Comparison of ENCODE assay signal across 8 cellular contexts in genomic region chr1:226100436-226101347, GRCh38. TPM values are rescaled to one million over a fixed set of nuclear protein-coding genes. Genes with fewer than 3 reads are reported as not detected.
DNase-seq lines count a peak whose midpoint lies in the region; ATAC-seq and TF ChIP-seq lines count a peak whose summit lies in the region.

No MANE protein-coding gene starts in this region.

- peak overlapping the region; percentile 74 for H2AFZ ChIP-seq in SU-DHL-6 (ENCODE audit: low read depth, low read length, severe bottlenecking)

- H3K79me2 ChIP-seq in SU-DHL-6 (ENCODE audit: insufficient read depth, low read length), result no peaks in the 10 kb centered on the region

- ATAC-seq in GM18498 (IDR thresholded peaks at IDR 0.05; ENCODE audit: unreplicated experiment), result peak; percentile 53
- no peak for ATAC-seq in HG03175 (IDR thresholded peaks at IDR 0.05; ENCODE audit: unreplicated experiment)
- no peak for ATAC-seq in GM21515 (IDR thresholded peaks at IDR 0.05; ENCODE audit: unreplicated experiment)

- H3K27me3 ChIP-seq in SU-DHL-6 (ENCODE audit: low read length) (no peaks in the 10 kb centered on the region), liver (ENCODE audit: control insufficient read depth in 4 of 4, insufficient read depth in 4 of 4, low read length in 3 of 4) (no peaks in the 10 kb centered on the region)

- no peak for TF ChIP-seq RAD21 in liver (IDR thresholded peaks at IDR 0.05)

- WGBS in liver, result 14% methylated on average over 32 of the region's 32 CpGs

- no peak for TF ChIP-seq CTCF in SU-DHL-6 (IDR thresholded peaks at IDR 0.05; ENCODE audit: insufficient read depth, low read length, poor library complexity, severe bottlenecking)
- peak; percentile 10 for TF ChIP-seq CTCF in liver (IDR thresholded peaks at IDR 0.05; ENCODE audit: low read depth, low read length, missing input control)

- H3K4me3 ChIP-seq in SU-DHL-6 (ENCODE audit: insufficient read depth, low read length, poor library complexity, severe bottlenecking) (peak overlapping the region; percentile 43), liver (ENCODE audit: low read depth in 1 of 3, low read length in 3 of 3) (peak overlapping the region; percentile 44 to 54 (median 53))

- no peaks in the 10 kb centered on the region for H3K36me3 ChIP-seq in SU-DHL-6 (ENCODE audit: low read length)
- no peaks in the 10 kb centered on the region for H3K36me3 ChIP-seq in liver (ENCODE audit: control insufficient read depth in 4 of 4, insufficient read depth in 3 of 4, low read depth in 1 of 4, low read length in 3 of 4)

- DNase-seq in ACHN, result peak; percentile 37
- DNase-seq in cerebellum (ENCODE audit: low spot score), result peak; percentile 58
- peak; percentile 9 to 48 (median 22) for DNase-seq in stimulated activated naive CD4-positive, alpha-beta T cell (lab: John Stamatoyannopoulos, UW)

- H3K9me2 ChIP-seq in SU-DHL-6 (replicated peaks; ENCODE audit: insufficient read depth, low read length), result no peaks in the 10 kb centered on the region

- H3K9ac ChIP-seq in SU-DHL-6 (ENCODE audit: low read length) (peak overlapping the region; percentile 20; the same call in 1 of the 2 replicates), liver (ENCODE audit: low read depth in 1 of 2, low read length in 2 of 2) (peak overlapping the region; percentile 43 to 56)

- in situ Hi-C loops in ACHN (cut with HindIII; ENCODE audit: low pct_ligation_motif_present, low pct_unique_long_range_greater_than_20kb, low sequenced_read_pairs), result no loop called here

- no peaks in the 10 kb centered on the region for H3K9me3 ChIP-seq in SU-DHL-6 (ENCODE audit: insufficient read depth, low read length)
- H3K9me3 ChIP-seq in liver (ENCODE audit: control insufficient read depth in 4 of 4, low read length in 3 of 4), result no peaks in the 10 kb centered on the region

- H3K4me1 ChIP-seq in liver (ENCODE audit: control insufficient read depth in 4 of 4, insufficient read depth in 4 of 4, low read length in 3 of 4), result peaks cover 0 to 11% (median 5%) of the 10 kb centered on the region in 4 donors

- no peaks in the 10 kb centered on the region for H4K20me1 ChIP-seq in SU-DHL-6 (ENCODE audit: low read depth, low read length)

- H3K27ac ChIP-seq in SU-DHL-6 (ENCODE audit: low read depth, low read length), result no peak overlapping the region
- H3K27ac ChIP-seq in liver (ENCODE audit: low read depth in 1 of 2, low read length in 2 of 2), result no peak overlapping the region

- peak overlapping the region; percentile 61 for H3K4me2 ChIP-seq in SU-DHL-6 (ENCODE audit: low read depth, low read length, poor library complexity, severe bottlenecking)

- H3F3A ChIP-seq in SU-DHL-6 (ENCODE audit: insufficient read depth), result no peaks in the 10 kb centered on the region

TF ChIP-seq in liver, 16 proteins besides CTCF, POLR2A, EP300 and RAD21:
- TF ChIP-seq FOXA1 (IDR thresholded peaks at IDR 0.05) (no peak), SP1 (IDR thresholded peaks at IDR 0.05) (no peak), HNF4A (conservative IDR thresholded peaks at IDR 0.05) (no peak), RXRA (IDR thresholded peaks at IDR 0.05) (no peak), YY1 (IDR thresholded peaks at IDR 0.05) (no peak), FOXA2 (IDR thresholded peaks at IDR 0.05) (no peak), ATF3 (IDR thresholded peaks at IDR 0.05) (no peak), GABPA (IDR thresholded peaks at IDR 0.05 in 1 of 2, conservative IDR thresholded peaks at IDR 0.05 in 1 of 2) (no peak), NR2F2 (IDR thresholded peaks at IDR 0.05) (no peak), ZBTB33 (IDR thresholded peaks at IDR 0.05) (no peak), TAF1 (conservative IDR thresholded peaks at IDR 0.05) (no peak), REST (IDR thresholded peaks at IDR 0.05) (no peak), MAX (IDR thresholded peaks at IDR 0.05) (no peak)

RNA-seq across cellular contexts. Expression of gene H3-3A, which starts 38.2 kb away (rescaled TPM):
- total RNA-seq in cerebellum (334 TPM), liver (100 to 1,000 TPM in 1 of 2 donors, 10 to 100 TPM in 1; 76.6 to 338 TPM)
- polyA plus RNA-seq in liver, result 100 to 1,000 TPM; 188 to 190 TPM
